Comparison of ENCODE assay signal across 8 cellular contexts in the genomic region with DNA sequence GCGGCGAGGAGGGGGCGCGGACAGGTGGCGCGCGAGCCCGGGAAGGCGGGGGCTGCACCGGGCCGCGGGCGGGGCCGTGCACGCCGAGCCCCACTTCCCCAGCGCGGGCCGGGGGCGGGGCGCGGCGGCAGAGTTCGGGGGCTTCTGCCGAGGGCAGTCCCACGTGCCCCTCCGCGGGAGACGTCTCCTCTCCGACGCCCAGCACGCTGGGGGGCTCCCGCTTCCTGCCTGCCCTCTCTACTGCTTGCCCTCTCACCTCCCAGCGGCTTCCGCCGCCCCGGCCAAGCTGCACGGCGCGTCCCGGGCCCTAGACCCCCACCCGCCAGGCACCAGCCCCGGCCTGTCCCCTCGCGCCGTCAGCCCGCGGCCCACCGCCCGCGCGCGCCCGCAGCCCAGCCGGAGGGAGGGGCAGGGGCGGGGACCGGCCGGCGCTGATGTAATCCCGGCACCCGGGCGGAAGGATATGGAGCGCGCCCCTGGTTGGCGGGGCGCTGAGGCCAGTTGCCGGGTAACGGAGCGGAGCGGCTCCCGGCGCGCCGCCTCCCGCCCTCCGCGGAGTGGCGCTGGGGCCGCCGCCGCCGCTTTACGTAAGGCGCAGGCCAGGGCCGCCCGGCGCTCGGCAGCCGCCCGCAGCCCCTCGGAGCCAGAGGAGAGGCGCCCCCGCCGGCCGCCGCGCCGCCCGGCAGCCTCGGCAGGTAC. TPM values are rescaled to one million over a fixed set of nuclear protein-coding genes. Genes with fewer than 3 reads are reported as not detected.
DNase-seq lines count a peak whose midpoint lies in the region; ATAC-seq and TF ChIP-seq lines count a peak whose summit lies in the region.

A gene with protein sequence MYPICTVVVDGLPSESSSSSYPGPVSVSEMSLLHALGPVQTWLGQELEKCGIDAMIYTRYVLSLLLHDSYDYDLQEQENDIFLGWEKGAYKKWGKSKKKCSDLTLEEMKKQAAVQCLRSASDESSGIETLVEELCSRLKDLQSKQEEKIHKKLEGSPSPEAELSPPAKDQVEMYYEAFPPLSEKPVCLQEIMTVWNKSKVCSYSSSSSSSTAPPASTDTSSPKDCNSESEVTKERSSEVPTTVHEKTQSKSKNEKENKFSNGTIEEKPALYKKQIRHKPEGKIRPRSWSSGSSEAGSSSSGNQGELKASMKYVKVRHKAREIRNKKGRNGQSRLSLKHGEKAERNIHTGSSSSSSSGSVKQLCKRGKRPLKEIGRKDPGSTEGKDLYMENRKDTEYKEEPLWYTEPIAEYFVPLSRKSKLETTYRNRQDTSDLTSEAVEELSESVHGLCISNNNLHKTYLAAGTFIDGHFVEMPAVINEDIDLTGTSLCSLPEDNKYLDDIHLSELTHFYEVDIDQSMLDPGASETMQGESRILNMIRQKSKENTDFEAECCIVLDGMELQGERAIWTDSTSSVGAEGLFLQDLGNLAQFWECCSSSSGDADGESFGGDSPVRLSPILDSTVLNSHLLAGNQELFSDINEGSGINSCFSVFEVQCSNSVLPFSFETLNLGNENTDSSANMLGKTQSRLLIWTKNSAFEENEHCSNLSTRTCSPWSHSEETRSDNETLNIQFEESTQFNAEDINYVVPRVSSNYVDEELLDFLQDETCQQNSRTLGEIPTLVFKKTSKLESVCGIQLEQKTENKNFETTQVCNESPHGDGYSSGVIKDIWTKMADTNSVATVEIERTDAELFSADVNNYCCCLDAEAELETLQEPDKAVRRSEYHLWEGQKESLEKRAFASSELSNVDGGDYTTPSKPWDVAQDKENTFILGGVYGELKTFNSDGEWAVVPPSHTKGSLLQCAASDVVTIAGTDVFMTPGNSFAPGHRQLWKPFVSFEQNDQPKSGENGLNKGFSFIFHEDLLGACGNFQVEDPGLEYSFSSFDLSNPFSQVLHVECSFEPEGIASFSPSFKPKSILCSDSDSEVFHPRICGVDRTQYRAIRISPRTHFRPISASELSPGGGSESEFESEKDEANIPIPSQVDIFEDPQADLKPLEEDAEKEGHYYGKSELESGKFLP (N-terminal part only) (plus strand): TSS at position 581 of the 699 bp plus-strand sequence. CDS start 41,727 bp downstream, outside the sequence.

- H3K27ac ChIP-seq in DOHH2 (ENCODE audit: low read depth, low read length) (peak within 1 kb of the TSS; percentile 80), GM23248 (peak within 1 kb of the TSS; percentile 88)

- H3F3A ChIP-seq in DOHH2 (ENCODE audit: control insufficient read depth, insufficient read depth) (peaks cover 16% of the 10 kb centered on the region), GM23248 (ENCODE audit: insufficient read depth) (peaks cover 11% of the 10 kb centered on the region)

- no peaks in the 10 kb centered on the region for H3K27me3 ChIP-seq in DOHH2 (ENCODE audit: control insufficient read depth, low read length)
- H3K27me3 ChIP-seq in GM23248 (replicated peaks; ENCODE audit: insufficient read depth), result no peaks in the 10 kb centered on the region

- peaks cover 42% of the 10 kb centered on the region for H3K79me2 ChIP-seq in DOHH2 (ENCODE audit: control insufficient read depth, low read length)
- H3K79me2 ChIP-seq in GM23248 (ENCODE audit: insufficient read depth), result peaks cover 42% of the 10 kb centered on the region

- in situ Hi-C loops in GM23248 (cut with MboI), result no loop called here

- ATAC-seq in natural killer cell, result peak; percentile 67 to 86 (median 75)

- no peaks in the 10 kb centered on the region for H3K36me3 Mint-ChIP-seq in natural killer cell

- H3K4me2 ChIP-seq in DOHH2 (ENCODE audit: low read length) (peak within 1 kb of the TSS; percentile 98), GM23248 (ENCODE audit: unreplicated experiment) (peak within 1 kb of the TSS; percentile 97)

- H3K27me3 Mint-ChIP-seq in natural killer cell (ENCODE audit: low read depth in 2 of 2), result no peaks in the 10 kb centered on the region

- H3K9me2 ChIP-seq in DOHH2 (replicated peaks; ENCODE audit: control insufficient read depth, low read length) (no peaks in the 10 kb centered on the region), GM23248 (ENCODE audit: insufficient read depth) (no peaks in the 10 kb centered on the region)

- H2AFZ ChIP-seq in GM23248, result peak within 1 kb of the TSS; percentile 91

- H3K4me1 ChIP-seq in DOHH2 (ENCODE audit: control insufficient read depth, low read length) (peaks cover 28% of the 10 kb centered on the region), GM23248 (ENCODE audit: insufficient read depth) (peaks cover 9% of the 10 kb centered on the region)

- 1 to 3% methylated on average over 29 to 77 of the region's 100 CpGs for WGBS in GM23248 (ENCODE audit: low coverage in 1 of 2, low lambda C conversion rate in 2 of 2, missing lambda C conversion rate in 2 of 2), 2 experiments

- intact Hi-C loops in natural killer cell (cut with micrococcal nuclease), result loop anchor here (2.0 to 5.0 kb wide), 3 partner anchors 65 to 287 kb away; a partner anchor contains a TSS

- H3K9me3 Mint-ChIP-seq in natural killer cell, result no peaks in the 10 kb centered on the region

- H3K36me3 ChIP-seq in DOHH2 (ENCODE audit: control insufficient read depth, low read length), result peaks cover 12% of the 10 kb centered on the region
- 0 out of 2 replicates have a peak, but pooled peaks cover 4% of the 10 kb centered on the region for H3K36me3 ChIP-seq in GM23248 (ENCODE audit: low read depth)

- H3K9me3 ChIP-seq in DOHH2 (ENCODE audit: control insufficient read depth, insufficient read depth, low read length) (no peaks in the 10 kb centered on the region), GM23248 (ENCODE audit: low read depth) (no peaks in the 10 kb centered on the region)

- H3K4me1 Mint-ChIP-seq in natural killer cell, result peaks cover 54 to 57% of the 10 kb centered on the region in 2 donors

- TF ChIP-seq CTCF in DOHH2 (IDR thresholded peaks at IDR 0.05; ENCODE audit: low read depth, low read length, poor library complexity, severe bottlenecking) (no peak), fibroblast of mammary gland (conservative IDR thresholded peaks at IDR 0.05; ENCODE audit: control insufficient read depth, insufficient read depth, low read depth, low read length) (no peak), natural killer cell (IDR thresholded peaks at IDR 0.05) (no peak)

- H4K20me1 ChIP-seq in DOHH2 (ENCODE audit: control insufficient read depth, insufficient read depth, low read depth, low read length) (peaks cover 22% of the 10 kb centered on the region), GM23248 (ENCODE audit: insufficient read depth) (peaks cover 25% of the 10 kb centered on the region; the same call in 1 of the 2 replicates)

- H3K27ac Mint-ChIP-seq in natural killer cell, result peak within 1 kb of the TSS; percentile 84 to 88

- peak within 1 kb of the TSS; percentile 98 for H3K9ac ChIP-seq in GM23248

- DNase-seq in GM23248 (peak; percentile 97), LHCN-M2 (ENCODE audit: low read depth) (peak; percentile 87), RPMI8226 (peak; percentile 92), fibroblast of mammary gland (ENCODE audit: low read depth) (peak; percentile 89), natural killer cell (peak; percentile 88)
- peak; percentile 72 to 85 for DNase-seq in activated T-helper 1 cell treated with anti-CD3 and anti-CD28 coated beads, Interleukin-2, amount 50 U/mL, for 16 hours (ENCODE audit: low read depth in 1 of 2, low spot score in 1 of 2)
- peak; percentile 81 to 91 (median 84) for DNase-seq in stimulated activated naive CD4-positive, alpha-beta T cell (lab: John Stamatoyannopoulos, UW)

- peak within 1 kb of the TSS; percentile 90 for H3K4me3 Mint-ChIP-seq in natural killer cell

- peak within 1 kb of the TSS; percentile 97 for H3K4me3 ChIP-seq in DOHH2 (ENCODE audit: low read length)
- peak within 1 kb of the TSS; percentile 98 for H3K4me3 ChIP-seq in GM23248
- peak within 1 kb of the TSS; percentile 74 for H3K4me3 ChIP-seq in fibroblast of mammary gland (ENCODE audit: control insufficient read depth, low read depth, low read length)

RNA-seq across cellular contexts. Expression of the gene that starts here (rescaled TPM):
- 20.6 and 32.6 TPM in 2 replicates for total RNA-seq in GM23248 (2014; rRNA removed; shearing (Covaris generic))
- polyA plus RNA-seq in GM23248 (2016; fragmentation: Nextera tagmentation; extraction: Ambion mirVana), result 20.7 and 21.7 TPM in 2 replicates
- total RNA-seq in LHCN-M2 (2014; rRNA removed) (14.1 and 19.0 TPM in 2 replicates), natural killer cell (10 to 100 TPM; 24.7 to 30.3 (median 28.6) TPM)
- polyA plus RNA-seq in LHCN-M2 (2012), result 5.3 TPM

Comparison
In these comparisons a context has a peak if more than half of its experiments do, and no peak if none do; other contexts are left out.
1. Peak in every context shown above with its lines: DNase-seq, ATAC-seq, H3K4me3 ChIP-seq and H3K27ac ChIP-seq.